ENCODE assay signal across 37 cellular contexts in genomic region chr3:65767551-65767950, GRCh38.
A peak's percentile ranks its signal among the peaks of the same experiment; 100 is the strongest.
DNase-seq lines count a peak whose midpoint lies in the region; ATAC-seq, FAIRE-seq and TF ChIP-seq lines count a peak whose summit lies in the region.
"Had no signal": no experiment of that assay in that cellular context is flagged by ENCODE, and none has a peak within 500 bp of the region (broad histone marks: within the 10 kb centered on the region; RNA-seq: fewer than 3 reads in every experiment).

No MANE protein-coding gene starts in this region.

- no peak overlapping the region for H3K14ac ChIP-seq in H1 (ENCODE audit: insufficient read length)

- TF ChIP-seq RAD21 in H1 (IDR thresholded peaks at IDR 0.05 in 1 of 2, conservative IDR thresholded peaks at IDR 0.05 in 1 of 2; ENCODE audit: low read depth in 2 of 2, low read length in 2 of 2) = no peak

- no peak overlapping the region for H4K8ac ChIP-seq in H1 (ENCODE audit: extremely low read depth, insufficient read depth, low read length)

- DNase-seq in WTC11 (ENCODE audit: low spot score) (no peak), H1 (ENCODE audit: low read depth in 1 of 2, low spot score in 2 of 2) (no peak), progenitor cell of endocrine pancreas (ENCODE audit: low spot score, unreplicated experiment) (no peak), NCI-H345 treated with DMSO at 0.1 percent for 48 hours (lab: John Stamatoyannopoulos, UW; ENCODE audit: unreplicated experiment) (no peak), SHP77 treated with DMSO at 0.1 percent for 48 hours (lab: John Stamatoyannopoulos, UW) (no peak), upper lobe of left lung (no peak)
- DNase-seq: 8988T; ACHN; AML-193; BE2C; C1 segment of cervical spinal cord; Caco-2; Calu3; CD4-positive, alpha-beta memory T cell; CD4-positive, alpha-beta T cell; CD4-positive, CD25-positive, alpha-beta regulatory T cell; CD8-positive, alpha-beta memory T cell; CD8-positive, alpha-beta T cell; COR-L47; DMS 273 treated with DMSO at 0.1 percent for 48 hours; DMS153; DMS53; DMS79; DMS79 treated with DMSO at 0.1 percent for 48 hours; DND-41; EL had no signal

- no peak for TF ChIP-seq POLR2A in H1 (IDR thresholded peaks at IDR 0.05; ENCODE audit: control extremely low read depth in 1 of 2, low read depth in 2 of 2, low read length in 2 of 2)
- TF ChIP-seq POLR2A in upper lobe of left lung (IDR thresholded peaks at IDR 0.05) = no peak

- no peak overlapping the region for H3K4me2 ChIP-seq in H1 (ENCODE audit: insufficient read depth in 1 of 2, low read depth in 2 of 2, low read length in 2 of 2)
- H3K4me2 ChIP-seq: A549; BLaER1; BLaER1 treated with 17β-estradiol and CSF1 and Interleukin-3, amounts not matched to agents 10 nM and 100 nM had no signal

- no peak for TF ChIP-seq CTCF in WTC11 (IDR thresholded peaks at IDR 0.05)
- TF ChIP-seq CTCF in H1 (IDR thresholded peaks at IDR 0.05; ENCODE audit: control extremely low read depth in 1 of 3, insufficient read depth in 1 of 3, low read depth in 1 of 3, low read length in 3 of 3) = no peak
- TF ChIP-seq CTCF in progenitor cell of endocrine pancreas (IDR thresholded peaks at IDR 0.05; ENCODE audit: unreplicated experiment) = no peak
- no peak for TF ChIP-seq CTCF in upper lobe of left lung (IDR thresholded peaks at IDR 0.05)

- H3K4me1 Mint-ChIP-seq in WTC11 = peaks cover 33% of the 10 kb centered on the region
- no peaks in the 10 kb centered on the region for H3K4me1 Mint-ChIP-seq in progenitor cell of endocrine pancreas (ENCODE audit: low read depth)
- H3K4me1 Mint-ChIP-seq: B cell; CD14-positive monocyte; CD4-positive, CD25-positive, alpha-beta regulatory T cell; CD8-positive, alpha-beta memory T cell had no signal

- H3K27me3 Mint-ChIP-seq in WTC11 (ENCODE audit: low read depth) (no peaks in the 10 kb centered on the region), progenitor cell of endocrine pancreas (no peaks in the 10 kb centered on the region)
- H3K27me3 Mint-ChIP-seq: B cell; CD4-positive, alpha-beta memory T cell; CD4-positive, alpha-beta T cell; CD4-positive, CD25-positive, alpha-beta regulatory T cell had no signal

- no peak overlapping the region for H2BK120ac ChIP-seq in H1 (replicated peaks; ENCODE audit: low read depth, low read length)

- H3K9me3 ChIP-seq in H1 (ENCODE audit: insufficient read depth in 2 of 2, low read depth in 1 of 2, low read length in 1 of 2) (no peaks in the 10 kb centered on the region), upper lobe of left lung (no peaks in the 10 kb centered on the region)
- H3K9me3 ChIP-seq: A549; BE2C; BLaER1; BLaER1 treated with 17β-estradiol and CSF1 and Interleukin-3, amounts not matched to agents 10 nM and 100 nM; Caco-2 had no signal

- H2BK12ac ChIP-seq in H1 (ENCODE audit: low read depth, low read length) = no peak overlapping the region

- H3K18ac ChIP-seq in H1 (ENCODE audit: extremely low read depth, low read length) = no peak overlapping the region

- no peaks in the 10 kb centered on the region for H3K23me2 ChIP-seq in H1 (ENCODE audit: low read depth, low read length)

- no peak overlapping the region for H2BK15ac ChIP-seq in H1 (ENCODE audit: low read length)

- H3K4me3 Mint-ChIP-seq in WTC11 = no peak overlapping the region
- no peak overlapping the region for H3K4me3 Mint-ChIP-seq in progenitor cell of endocrine pancreas (ENCODE audit: low read depth)
- H3K4me3 Mint-ChIP-seq: B cell; CD14-positive monocyte; CD4-positive, alpha-beta memory T cell; CD4-positive, alpha-beta T cell; CD4-positive, CD25-positive, alpha-beta regulatory T cell; CD8-positive, alpha-beta memory T cell; CD8-positive, alpha-beta T cell had no signal

- FAIRE-seq in H1 (lab: Jason Lieb, UNC) = no peak
- FAIRE-seq: A204.1, A549, D721Med had no signal

- no peak for ATAC-seq in WTC11
- ATAC-seq in esophagus mucosa = peak; percentile 31
- no peak for ATAC-seq in HG03097 (IDR thresholded peaks at IDR 0.05; ENCODE audit: low FRiP score, unreplicated experiment)
- no peak for ATAC-seq in upper lobe of left lung (ENCODE audit: low FRiP score in 2 of 2)
- ATAC-seq: A549; CD8-positive, alpha-beta T cell had no signal

- no peak overlapping the region for H2AFZ ChIP-seq in H1 (ENCODE audit: low read length)

- CTCF ChIA-PET in WTC11 (lab: Charles Lee) = no interaction called here
- CTCF ChIA-PET in H1 (lab: Charles Lee; ENCODE audit: partially characterized antibody) = interaction anchor here (0.6 kb wide), 1 partner anchor 183 kb away, joined by 3 read pairs; no protein-coding TSS in a partner anchor

- H4K5ac ChIP-seq in H1 (ENCODE audit: insufficient read length, low read depth, low read length) = no peak overlapping the region

- H3K36me3 Mint-ChIP-seq in WTC11 = no peaks in the 10 kb centered on the region
- H3K36me3 Mint-ChIP-seq in progenitor cell of endocrine pancreas (ENCODE audit: insufficient read depth) = no peaks in the 10 kb centered on the region
- H3K36me3 Mint-ChIP-seq: CD14-positive monocyte; CD4-positive, alpha-beta memory T cell; CD4-positive, CD25-positive, alpha-beta regulatory T cell; CD8-positive, alpha-beta memory T cell; CD8-positive, alpha-beta T cell had no signal

- H3K23ac ChIP-seq in H1 (ENCODE audit: insufficient read length) = no peak overlapping the region

- no peak overlapping the region for H3K4ac ChIP-seq in H1 (replicated peaks; ENCODE audit: insufficient read length, low read depth, low read length)

- TF ChIP-seq EP300 in H1 (IDR thresholded peaks at IDR 0.05; ENCODE audit: borderline replicate concordance in 1 of 2, low read depth in 2 of 2, low read length in 2 of 2) (no peak), upper lobe of left lung (IDR thresholded peaks at IDR 0.05) (no peak)

- H3K27ac Mint-ChIP-seq in WTC11 (no peak overlapping the region), progenitor cell of endocrine pancreas (peak overlapping the region; percentile 67)
- H3K27ac Mint-ChIP-seq: B cell; CD14-positive monocyte; CD4-positive, alpha-beta memory T cell; CD4-positive, alpha-beta T cell; CD4-positive, CD25-positive, alpha-beta regulatory T cell; CD8-positive, alpha-beta memory T cell; CD8-positive, alpha-beta T cell had no signal

- H3K79me2 ChIP-seq in H1 (ENCODE audit: control insufficient read depth in 1 of 2, insufficient read depth in 2 of 2, low read length in 2 of 2) = no peaks in the 10 kb centered on the region; a peak in 1 of 4 replicates

- H3K27me3 ChIP-seq in H1 (replicated peaks in 1 of 4; ENCODE audit: control insufficient read depth in 3 of 4, extremely low read depth in 1 of 4, insufficient read depth in 3 of 4, low read length in 3 of 4) (peaks cover 0 to 1% (median 0%) of the 10 kb centered on the region in 4 experiments; a peak in 1 of 7 replicates), upper lobe of left lung (no peaks in the 10 kb centered on the region)
- H3K27me3 ChIP-seq: BE2C; BLaER1; BLaER1 treated with 17β-estradiol and CSF1 and Interleukin-3, amounts not matched to agents 10 nM and 100 nM had no signal

- no peaks in the 10 kb centered on the region for H3K79me1 ChIP-seq in H1 (ENCODE audit: low read depth, low read length)

- WGBS in H1 (ENCODE audit: extremely low coverage in 1 of 2, insufficient coverage in 1 of 2, insufficient read length in 1 of 2, insufficient replicate concordance in 2 of 2, low coverage in 1 of 2, low lambda C conversion rate in 2 of 2, missing lambda C conversion rate in 1 of 2), 2 experiments = 73% methylated on average over 1 of the region's 1 CpG; no CpG with 5 or more reads in 1 of the 2 experiments
- 94 to 95% methylated on average over 1 of the region's 1 CpG for WGBS in upper lobe of left lung, 2 donors

- H3K4me3 ChIP-seq in H1 (ENCODE audit: extremely low read depth in 1 of 4, insufficient read depth in 2 of 4, low read depth in 3 of 4, low read length in 4 of 4) = no peak overlapping the region
- H3K4me3 ChIP-seq in upper lobe of left lung = no peak overlapping the region
- H3K4me3 ChIP-seq: A549; BLaER1; BLaER1 treated with 17β-estradiol and CSF1 and Interleukin-3, amounts not matched to agents 10 nM and 100 nM had no signal

- 0 out of 2 replicates have a peak overlapping the region, but pooled peaks have one; percentile 55 for H2BK20ac ChIP-seq in H1 (ENCODE audit: low read length)

- H3K4me1 ChIP-seq in H1 (replicated peaks in 1 of 4; ENCODE audit: control insufficient read depth in 3 of 4, insufficient read depth in 4 of 4, low read length in 3 of 4) (peaks cover 0 to 8% (median 1%) of the 10 kb centered on the region in 4 experiments; a peak in 3 of 7 replicates), upper lobe of left lung (no peaks in the 10 kb centered on the region)
- H3K4me1 ChIP-seq: A549; BE2C; BLaER1; BLaER1 treated with 17β-estradiol and CSF1 and Interleukin-3, amounts not matched to agents 10 nM and 100 nM had no signal

- no peak overlapping the region for H3K9ac ChIP-seq in H1 (replicated peaks in 1 of 4; ENCODE audit: extremely low read depth in 1 of 4, low read depth in 3 of 4, low read length in 3 of 4)
- H3K9ac ChIP-seq: BLaER1; BLaER1 treated with 17β-estradiol and CSF1 and Interleukin-3, amounts not matched to agents 10 nM and 100 nM had no signal

- H3K27ac ChIP-seq in H1 (ENCODE audit: low read depth, low read length) (no peak overlapping the region), upper lobe of left lung (no peak overlapping the region)
- H3K27ac ChIP-seq: 22Rv1; A549; BLaER1; BLaER1 treated with 17β-estradiol and CSF1 and Interleukin-3, amounts not matched to agents 10 nM and 100 nM; C4-2B had no signal

- no peak overlapping the region for H2BK5ac ChIP-seq in H1 (ENCODE audit: low read depth, low read length)

- H2AK5ac ChIP-seq in H1 (ENCODE audit: low read depth, low read length) = no peak overlapping the region

- H3K36me3 ChIP-seq in H1 (ENCODE audit: control insufficient read depth in 2 of 4, insufficient read depth in 4 of 4, low read length in 3 of 4) (no peaks in the 10 kb centered on the region), upper lobe of left lung (no peaks in the 10 kb centered on the region)
- H3K36me3 ChIP-seq: BE2C; BLaER1; BLaER1 treated with 17β-estradiol and CSF1 and Interleukin-3, amounts not matched to agents 10 nM and 100 nM had no signal

- no peak overlapping the region for H3K56ac ChIP-seq in H1 (replicated peaks; ENCODE audit: insufficient read length, low read depth, low read length)

- H4K20me1 ChIP-seq in H1 (replicated peaks in 1 of 2; ENCODE audit: control insufficient read depth in 1 of 2, insufficient read depth in 2 of 2, low read length in 2 of 2) = no peaks in the 10 kb centered on the region
- H4K20me1 ChIP-seq: BLaER1; BLaER1 treated with 17β-estradiol and CSF1 and Interleukin-3, amounts not matched to agents 10 nM and 100 nM had no signal

- H3K9me3 Mint-ChIP-seq in WTC11 = no peaks in the 10 kb centered on the region
- no peaks in the 10 kb centered on the region for H3K9me3 Mint-ChIP-seq in progenitor cell of endocrine pancreas (ENCODE audit: low read depth)
- H3K9me3 Mint-ChIP-seq: CD4-positive, alpha-beta T cell; CD8-positive, alpha-beta T cell had no signal

- no peak overlapping the region for H4K91ac ChIP-seq in H1 (replicated peaks; ENCODE audit: insufficient read length, low read length)

- POLR2A ChIA-PET in WTC11 (lab: Charles Lee) = no interaction called here
- POLR2A ChIA-PET in H1 (lab: Charles Lee; ENCODE audit: partially characterized antibody) = interaction anchor here (0.6 kb wide), 1 partner anchor 13 kb away, joined by 3 read pairs; no protein-coding TSS in a partner anchor

TF ChIP-seq in H1, 55 proteins besides CTCF, POLR2A, EP300 and RAD21 (continues in another document):
- no peak for TF ChIP-seq ASH2L (IDR thresholded peaks at IDR 0.05; ENCODE audit: low read length)
